In genomic region chr11:63549411-63549810, GRCh38 we compare ENCODE assay signal across 30 cellular contexts. TPM values are rescaled to one million over a fixed set of nuclear protein-coding genes. Genes with fewer than 3 reads are reported as not detected.
DNase-seq lines count a peak whose midpoint lies in the region; ATAC-seq and TF ChIP-seq lines count a peak whose summit lies in the region.
"Had no signal": no experiment of that assay in that cellular context is flagged by ENCODE, and none has a peak within 500 bp of the region (broad histone marks: within the 10 kb centered on the region; RNA-seq: fewer than 3 reads in every experiment).

No MANE protein-coding gene starts in this region.

- H3K27me3 Mint-ChIP-seq in CD4-positive, alpha-beta T cell = no peaks in the 10 kb centered on the region
- H3K27me3 Mint-ChIP-seq in activated naive CD8-positive, alpha-beta T cell treated with anti-CD3 and anti-CD28 coated beads, Interleukin-2, amount 50 U/mL, for 24 hours = no peaks in the 10 kb centered on the region
- H3K27me3 Mint-ChIP-seq in neural progenitor cell (ENCODE audit: insufficient read depth, low read depth) = peaks cover 7% of the 10 kb centered on the region
- H3K27me3 Mint-ChIP-seq in activated CD8-positive, alpha-beta memory T cell treated with anti-CD3 and anti-CD28 coated beads, Interleukin-2, amount 10 ng/mL, durations not matched to agents 7 days and 5 days = no peaks in the 10 kb centered on the region
- H3K27me3 Mint-ChIP-seq in activated T-helper 2 cell treated with anti-CD3 and anti-CD28 coated beads, Interferon-gamma antibody, Interleukin-2, Interleukin-4, amounts not matched to agents 10 μg/mL and 5 μg/mL and 100 μg/mL, durations not matched to agents 14 hours and 24 hours and 36 hours (ENCODE audit: low read depth) = no peaks in the 10 kb centered on the region
- H3K27me3 Mint-ChIP-seq: activated T-helper 17 cell treated with anti-CD3 and anti-CD28 coated beads, Interleukin-2, amount 50 U/mL, for 72 hours had no signal

- H3K4me1 Mint-ChIP-seq in CD4-positive, alpha-beta T cell (ENCODE audit: low read depth) = peaks cover 42% of the 10 kb centered on the region
- H3K4me1 Mint-ChIP-seq in activated naive CD8-positive, alpha-beta T cell treated with anti-CD3 and anti-CD28 coated beads, Interleukin-2, amount 50 U/mL, for 24 hours = peaks cover 35% of the 10 kb centered on the region
- peaks cover 18% of the 10 kb centered on the region for H3K4me1 Mint-ChIP-seq in neural progenitor cell
- peaks cover 41% of the 10 kb centered on the region for H3K4me1 Mint-ChIP-seq in activated CD8-positive, alpha-beta memory T cell treated with anti-CD3 and anti-CD28 coated beads, Interleukin-2, amount 10 ng/mL, durations not matched to agents 7 days and 5 days
- peaks cover 25% of the 10 kb centered on the region for H3K4me1 Mint-ChIP-seq in activated T-helper 2 cell treated with anti-CD3 and anti-CD28 coated beads, Interferon-gamma antibody, Interleukin-2, Interleukin-4, amounts not matched to agents 10 μg/mL and 5 μg/mL and 100 μg/mL, durations not matched to agents 14 hours and 24 hours and 36 hours (ENCODE audit: low read depth)

- no peaks in the 10 kb centered on the region for H3K9me3 ChIP-seq in CD4-positive, alpha-beta T cell (ENCODE audit: control insufficient read depth, low read length)
- H3K9me3 ChIP-seq in neural progenitor cell (ENCODE audit: low read depth) (no peaks in the 10 kb centered on the region), vagina (no peaks in the 10 kb centered on the region)
- H3K9me3 ChIP-seq: esophagus squamous epithelium, psoas muscle, SK-N-SH, suprapubic skin, uterus had no signal

- H3K79me2 ChIP-seq in neural progenitor cell (ENCODE audit: low read depth) = no peaks in the 10 kb centered on the region

- H3K27ac Mint-ChIP-seq in CD4-positive, alpha-beta T cell = peak overlapping the region; percentile 75
- H3K27ac Mint-ChIP-seq in activated naive CD8-positive, alpha-beta T cell treated with anti-CD3 and anti-CD28 coated beads, Interleukin-2, amount 50 U/mL, for 24 hours = peak overlapping the region; percentile 13
- H3K27ac Mint-ChIP-seq in neural progenitor cell = peak overlapping the region; percentile 2
- H3K27ac Mint-ChIP-seq in activated CD8-positive, alpha-beta memory T cell treated with anti-CD3 and anti-CD28 coated beads, Interleukin-2, amount 10 ng/mL, durations not matched to agents 7 days and 5 days = no peak overlapping the region
- no peak overlapping the region for H3K27ac Mint-ChIP-seq in activated T-helper 2 cell treated with anti-CD3 and anti-CD28 coated beads, Interferon-gamma antibody, Interleukin-2, Interleukin-4, amounts not matched to agents 10 μg/mL and 5 μg/mL and 100 μg/mL, durations not matched to agents 14 hours and 24 hours and 36 hours
- H3K27ac Mint-ChIP-seq: activated naive CD4-positive, alpha-beta T cell treated with anti-CD3 and anti-CD28 coated beads, Interleukin-2, amount 50 U/mL, for 72 hours; activated T-helper 17 cell treated with anti-CD3 and anti-CD28 coated beads, Interleukin-2, amount 50 U/mL, for 72 hours; mesothelial cell of epicardium; T-helper 2 cell treated with Interferon-gamma antibody and Interleukin-4, amounts not matched to agents 5 μg/mL and 100 μg/mL, for 36 hours had no signal

- intact Hi-C loops in CD4-positive, alpha-beta T cell (cut with DNase I, micrococcal nuclease) = loop anchor here in 1 of 2 experiments (5.0 kb wide), 1 partner anchor 83 kb away; no protein-coding TSS in a partner anchor
- intact Hi-C loops in head of caudate nucleus (cut with DNase I) = no loop called here
- intact Hi-C loops in activated T-helper 2 cell treated with anti-CD3 and anti-CD28 coated beads, Interferon-gamma antibody, Interleukin-2, Interleukin-4, amounts not matched to agents 10 μg/mL and 5 μg/mL and 100 μg/mL, durations not matched to agents 14 hours and 24 hours and 36 hours (cut with micrococcal nuclease) = no loop called here
- intact Hi-C loops in vagina (cut with DNase I) = no loop called here

- no peak for DNase-seq in CD4-positive, alpha-beta T cell
- DNase-seq in activated naive CD8-positive, alpha-beta T cell treated with anti-CD3 and anti-CD28 coated beads, Interleukin-2, amount 50 U/mL, for 24 hours = no peak
- DNase-seq in head of caudate nucleus (peak in 31 of 42 donors; percentile 30 to 75 (median 55)), neural progenitor cell (ENCODE audit: low spot score) (no peak), vagina (ENCODE audit: extremely low spot score in 2 of 2) (no peak), A172 (ENCODE audit: low spot score) (no peak)
- no peak for DNase-seq in activated CD8-positive, alpha-beta memory T cell treated with anti-CD3 and anti-CD28 coated beads, Interleukin-2, amount 10 ng/mL, durations not matched to agents 7 days and 5 days
- no peak for DNase-seq in activated T-helper 2 cell treated with anti-CD3 and anti-CD28 coated beads, Interferon-gamma antibody, Interleukin-2, Interleukin-4, amounts not matched to agents 10 μg/mL and 5 μg/mL and 100 μg/mL, durations not matched to agents 14 hours and 24 hours and 36 hours (ENCODE audit: low spot score)
- DNase-seq: activated CD4-positive, alpha-beta T cell treated with anti-CD3 and anti-CD28 coated beads, Interleukin-2, amount 50 U/mL, for 1 hour; activated CD8-positive, alpha-beta memory T cell treated with anti-CD3 and anti-CD28 coated beads, Interleukin-2, amount 50 U/mL, for 48 hours; DMS 273 treated with DMSO at 0.1 percent for 48 hours; effector memory CD4-positive, alpha-beta T cell; esophagus squamous epithelium; left ventricle myocardium superior; NCI-H1105; NCI-H2029 treated with DMSO at 0.1 percent for 48 hours; NCI-H82; psoas muscle; SK-N-SH; uterus had no signal

- no peak for TF ChIP-seq CTCF in CD4-positive, alpha-beta T cell (IDR thresholded peaks at IDR 0.05)
- TF ChIP-seq CTCF in neural progenitor cell (IDR thresholded peaks at IDR 0.05) (no peak), vagina (IDR thresholded peaks at IDR 0.05) (no peak)

- no peaks in the 10 kb centered on the region for H3K27me3 ChIP-seq in CD4-positive, alpha-beta T cell (ENCODE audit: control insufficient read depth, insufficient read depth, low read length)
- H3K27me3 ChIP-seq in neural progenitor cell (no peaks in the 10 kb centered on the region), vagina (no peaks in the 10 kb centered on the region)
- H3K27me3 ChIP-seq: esophagus squamous epithelium, suprapubic skin, uterus had no signal

- no peak overlapping the region for H3K27ac ChIP-seq in CD4-positive, alpha-beta T cell (ENCODE audit: low read depth, low read length)
- H3K27ac ChIP-seq in neural progenitor cell = no peak overlapping the region
- no peak overlapping the region for H3K27ac ChIP-seq in vagina
- H3K27ac ChIP-seq: esophagus squamous epithelium, psoas muscle, skin epidermis, suprapubic skin, uterus had no signal

- no peaks in the 10 kb centered on the region for H4K20me1 ChIP-seq in neural progenitor cell (ENCODE audit: low read depth)

- H3K36me3 Mint-ChIP-seq in CD4-positive, alpha-beta T cell (ENCODE audit: low read depth) = peaks cover 37% of the 10 kb centered on the region
- peaks cover 3% of the 10 kb centered on the region for H3K36me3 Mint-ChIP-seq in activated naive CD8-positive, alpha-beta T cell treated with anti-CD3 and anti-CD28 coated beads, Interleukin-2, amount 50 U/mL, for 24 hours (ENCODE audit: low read depth)
- H3K36me3 Mint-ChIP-seq in neural progenitor cell = no peaks in the 10 kb centered on the region
- H3K36me3 Mint-ChIP-seq in activated CD8-positive, alpha-beta memory T cell treated with anti-CD3 and anti-CD28 coated beads, Interleukin-2, amount 10 ng/mL, durations not matched to agents 7 days and 5 days = peaks cover 26% of the 10 kb centered on the region
- H3K36me3 Mint-ChIP-seq in activated T-helper 2 cell treated with anti-CD3 and anti-CD28 coated beads, Interferon-gamma antibody, Interleukin-2, Interleukin-4, amounts not matched to agents 10 μg/mL and 5 μg/mL and 100 μg/mL, durations not matched to agents 14 hours and 24 hours and 36 hours (ENCODE audit: low read depth) = peaks cover 34% of the 10 kb centered on the region
- H3K36me3 Mint-ChIP-seq: mesothelial cell of epicardium had no signal

- peak overlapping the region; percentile 56 for H3K4me3 Mint-ChIP-seq in CD4-positive, alpha-beta T cell
- H3K4me3 Mint-ChIP-seq in activated naive CD8-positive, alpha-beta T cell treated with anti-CD3 and anti-CD28 coated beads, Interleukin-2, amount 50 U/mL, for 24 hours = no peak overlapping the region
- H3K4me3 Mint-ChIP-seq in neural progenitor cell = no peak overlapping the region
- H3K4me3 Mint-ChIP-seq in activated CD8-positive, alpha-beta memory T cell treated with anti-CD3 and anti-CD28 coated beads, Interleukin-2, amount 10 ng/mL, durations not matched to agents 7 days and 5 days = no peak overlapping the region
- no peak overlapping the region for H3K4me3 Mint-ChIP-seq in activated T-helper 2 cell treated with anti-CD3 and anti-CD28 coated beads, Interferon-gamma antibody, Interleukin-2, Interleukin-4, amounts not matched to agents 10 μg/mL and 5 μg/mL and 100 μg/mL, durations not matched to agents 14 hours and 24 hours and 36 hours (ENCODE audit: low read depth)
- H3K4me3 Mint-ChIP-seq: activated T-helper 17 cell treated with anti-CD3 and anti-CD28 coated beads, Interleukin-2, amount 50 U/mL, for 72 hours; mesothelial cell of epicardium; T-helper 2 cell treated with Interferon-gamma antibody and Interleukin-4, amounts not matched to agents 5 μg/mL and 100 μg/mL, for 36 hours had no signal

- H3K4me1 ChIP-seq in neural progenitor cell = no peaks in the 10 kb centered on the region
- no peaks in the 10 kb centered on the region for H3K4me1 ChIP-seq in vagina
- H3K4me1 ChIP-seq: psoas muscle, suprapubic skin, uterus had no signal

- H3F3A ChIP-seq in neural progenitor cell (ENCODE audit: low read depth) = no peaks in the 10 kb centered on the region

- no peaks in the 10 kb centered on the region for H3K9me3 Mint-ChIP-seq in CD4-positive, alpha-beta T cell
- no peaks in the 10 kb centered on the region for H3K9me3 Mint-ChIP-seq in activated naive CD8-positive, alpha-beta T cell treated with anti-CD3 and anti-CD28 coated beads, Interleukin-2, amount 50 U/mL, for 24 hours
- H3K9me3 Mint-ChIP-seq in neural progenitor cell = no peaks in the 10 kb centered on the region
- H3K9me3 Mint-ChIP-seq in activated CD8-positive, alpha-beta memory T cell treated with anti-CD3 and anti-CD28 coated beads, Interleukin-2, amount 10 ng/mL, durations not matched to agents 7 days and 5 days (ENCODE audit: low read depth) = no peaks in the 10 kb centered on the region
- H3K9me3 Mint-ChIP-seq in activated T-helper 2 cell treated with anti-CD3 and anti-CD28 coated beads, Interferon-gamma antibody, Interleukin-2, Interleukin-4, amounts not matched to agents 10 μg/mL and 5 μg/mL and 100 μg/mL, durations not matched to agents 14 hours and 24 hours and 36 hours = no peaks in the 10 kb centered on the region
- H3K9me3 Mint-ChIP-seq: activated naive CD4-positive, alpha-beta T cell treated with anti-CD3 and anti-CD28 coated beads, Interleukin-2, amount 50 U/mL, for 72 hours; activated T-helper 17 cell treated with anti-CD3 and anti-CD28 coated beads, Interleukin-2, amount 50 U/mL, for 72 hours; IgD-negative memory B cell; mesothelial cell of epicardium; T-helper 2 cell treated with Interferon-gamma antibody and Interleukin-4, amounts not matched to agents 5 μg/mL and 100 μg/mL, for 36 hours had no signal

- H3K9ac ChIP-seq in neural progenitor cell = no peak overlapping the region
- H3K9ac ChIP-seq: SK-N-SH had no signal

- no peak overlapping the region for H3K4me2 ChIP-seq in neural progenitor cell
- H3K4me2 ChIP-seq: SK-N-SH had no signal

- CTCF ChIA-PET in CD4-positive, alpha-beta T cell (lab: Charles Lee) = no interaction called here
- CTCF ChIA-PET in activated CD8-positive, alpha-beta memory T cell treated with anti-CD3 and anti-CD28 coated beads, Interleukin-2, amount 10 ng/mL, durations not matched to agents 7 days and 5 days (lab: Charles Lee) = interaction anchor here (0.9 kb wide), 1 partner anchor 12 kb away, joined by 3 read pairs; no protein-coding TSS in a partner anchor

- no peak overlapping the region for H2AFZ ChIP-seq in neural progenitor cell (replicated peaks)

- H3K4me3 ChIP-seq in neural progenitor cell = no peak overlapping the region
- H3K4me3 ChIP-seq in vagina = no peak overlapping the region
- H3K4me3 ChIP-seq: esophagus squamous epithelium, psoas muscle, skin epidermis, suprapubic skin, uterus had no signal

- no peak for TF ChIP-seq POLR2A in vagina (IDR thresholded peaks at IDR 0.05)

- POLR2A ChIA-PET in CD4-positive, alpha-beta T cell (lab: Charles Lee) = interaction anchor here (1.4 to 6.5 kb wide), 3 partner anchors 12 to 25 kb away, joined by 4 to 86 read pairs (median 7); partner anchors contain the start of gene PLAAT4

- no peak for ATAC-seq in CD4-positive, alpha-beta T cell (ENCODE audit: poor library complexity)
- ATAC-seq in activated naive CD8-positive, alpha-beta T cell treated with anti-CD3 and anti-CD28 coated beads, Interleukin-2, amount 50 U/mL, for 24 hours = no peak
- ATAC-seq in activated CD8-positive, alpha-beta memory T cell treated with anti-CD3 and anti-CD28 coated beads, Interleukin-2, amount 10 ng/mL, durations not matched to agents 7 days and 5 days = no peak
- ATAC-seq: activated naive CD4-positive, alpha-beta T cell treated with anti-CD3 and anti-CD28 coated beads, Interleukin-2, amount 50 U/mL, for 72 hours; activated T-helper 17 cell treated with anti-CD3 and anti-CD28 coated beads, Interleukin-2, amount 50 U/mL, for 72 hours; left ventricle myocardium superior; psoas muscle had no signal

- no peaks in the 10 kb centered on the region for H3K36me3 ChIP-seq in neural progenitor cell
- no peaks in the 10 kb centered on the region for H3K36me3 ChIP-seq in vagina
- H3K36me3 ChIP-seq: suprapubic skin, uterus had no signal

RNA-seq across cellular contexts. Expression of gene PLAAT4, which starts 12.8 kb away (rescaled TPM):
- total RNA-seq in CD4-positive, alpha-beta T cell = 10 to 100 TPM; 80.4 to 82.4 TPM
- total RNA-seq in neural progenitor cell (ENCODE audit: low replicate concordance) (not detected in 2 replicates), vagina (43.5 TPM)
- total RNA-seq in activated CD8-positive, alpha-beta memory T cell treated with anti-CD3 and anti-CD28 coated beads, Interleukin-2, amount 10 ng/mL, durations not matched to agents 7 days and 5 days = 100 to 1,000 TPM in 1 of 2 experiments, 10 to 100 TPM in 1; 85.3 to 128 TPM
- 41.4 and 45.7 TPM in 2 replicates for total RNA-seq in activated T-helper 2 cell treated with anti-CD3 and anti-CD28 coated beads, Interferon-gamma antibody, Interleukin-2, Interleukin-4, amounts not matched to agents 10 μg/mL and 5 μg/mL and 100 μg/mL, durations not matched to agents 14 hours and 24 hours and 36 hours
- total RNA-seq in A172 (2014; rRNA removed; shearing (Covaris generic)) = 11.9 and 22.4 TPM in 2 replicates

RNA-seq across cellular contexts. Expression of gene PLAAT2, which starts 13.8 kb away (rescaled TPM):
- under 1 TPM; 0.34 to 0.49 TPM for total RNA-seq in CD4-positive, alpha-beta T cell
- total RNA-seq in neural progenitor cell (ENCODE audit: low replicate concordance) = not detected in 2 replicates
- 1 to 10 TPM in 1 of 2 experiments, under 1 TPM in 1; 0.73 to 1.3 TPM for total RNA-seq in activated CD8-positive, alpha-beta memory T cell treated with anti-CD3 and anti-CD28 coated beads, Interleukin-2, amount 10 ng/mL, durations not matched to agents 7 days and 5 days
- total RNA-seq in activated T-helper 2 cell treated with anti-CD3 and anti-CD28 coated beads, Interferon-gamma antibody, Interleukin-2, Interleukin-4, amounts not matched to agents 10 μg/mL and 5 μg/mL and 100 μg/mL, durations not matched to agents 14 hours and 24 hours and 36 hours = not detected in 2 replicates
- not detected for total RNA-seq in vagina
- total RNA-seq in A172 (2014; rRNA removed; shearing (Covaris generic)) = 0.28 TPM in 1 of 2 replicates, not detected in the other
- total RNA-seq: A673; activated naive CD4-positive, alpha-beta T cell treated with anti-CD3 and anti-CD28 coated beads, Interleukin-2, amount 50 U/mL, for 72 hours; activated T-helper 17 cell treated with anti-CD3 and anti-CD28 coated beads, Interleukin-2, amount 50 U/mL, for 72 hours; cerebellum; frontal cortex; left ventricle myocardium superior; mesothelial cell of epicardium; psoas muscle; suprapubic skin; uterus had no signal

RNA-seq across cellular contexts. Expression of gene LGALS12, which starts 43.5 kb away (rescaled TPM):
- total RNA-seq in CD4-positive, alpha-beta T cell = not detected
- total RNA-seq in neural progenitor cell (ENCODE audit: low replicate concordance) (not detected in 2 replicates), vagina (2.7 TPM)
- under 1 TPM; 0.23 to 0.29 TPM for total RNA-seq in activated CD8-positive, alpha-beta memory T cell treated with anti-CD3 and anti-CD28 coated beads, Interleukin-2, amount 10 ng/mL, durations not matched to agents 7 days and 5 days
- 1.1 and 1.4 TPM in 2 replicates for total RNA-seq in activated T-helper 2 cell treated with anti-CD3 and anti-CD28 coated beads, Interferon-gamma antibody, Interleukin-2, Interleukin-4, amounts not matched to agents 10 μg/mL and 5 μg/mL and 100 μg/mL, durations not matched to agents 14 hours and 24 hours and 36 hours
- not detected in 2 replicates for total RNA-seq in A172 (2014; rRNA removed; shearing (Covaris generic))
- total RNA-seq: A673; activated naive CD4-positive, alpha-beta T cell treated with anti-CD3 and anti-CD28 coated beads, Interleukin-2, amount 50 U/mL, for 72 hours; activated T-helper 17 cell treated with anti-CD3 and anti-CD28 coated beads, Interleukin-2, amount 50 U/mL, for 72 hours; cerebellum; esophagus squamous epithelium; frontal cortex; uterus had no signal

RNA-seq across cellular contexts. Expression of gene PLAAT5, which starts 58.4 kb away (rescaled TPM):
- under 1 TPM in 1 of 2 experiments, not detected in 1; 0.16 TPM for total RNA-seq in CD4-positive, alpha-beta T cell
- total RNA-seq in neural progenitor cell (ENCODE audit: low replicate concordance) (0.77 TPM in 1 of 2 replicates, not detected in the other), vagina (0.74 TPM)
- total RNA-seq in activated CD8-positive, alpha-beta memory T cell treated with anti-CD3 and anti-CD28 coated beads, Interleukin-2, amount 10 ng/mL, durations not matched to agents 7 days and 5 days = under 1 TPM; 0.19 to 0.26 TPM
- total RNA-seq in activated T-helper 2 cell treated with anti-CD3 and anti-CD28 coated beads, Interferon-gamma antibody, Interleukin-2, Interleukin-4, amounts not matched to agents 10 μg/mL and 5 μg/mL and 100 μg/mL, durations not matched to agents 14 hours and 24 hours and 36 hours = 0.64 and 0.80 TPM in 2 replicates
- not detected in 2 replicates for total RNA-seq in A172 (2014; rRNA removed; shearing (Covaris generic))
- total RNA-seq: A673; activated naive CD4-positive, alpha-beta T cell treated with anti-CD3 and anti-CD28 coated beads, Interleukin-2, amount 50 U/mL, for 72 hours had no signal

Comparison
In these comparisons a context has a peak if more than half of its experiments do, and no peak if none do; other contexts are left out.
1. DNase-seq: peak in head of caudate nucleus (31 of 42); none in CD4-positive, alpha-beta T cell (0 of 10), activated naive CD8-positive, alpha-beta T cell treated with anti-CD3 and anti-CD28 coated beads, Interleukin-2, amount 50 U/mL, for 24 hours (single experiment), neural progenitor cell (single experiment), activated CD8-positive, alpha-beta memory T cell treated with anti-CD3 and anti-CD28 coated beads, Interleukin-2, amount 10 ng/mL, durations not matched to agents 7 days and 5 days (single experiment), activated T-helper 2 cell treated with anti-CD3 and anti-CD28 coated beads, Interferon-gamma antibody, Interleukin-2, Interleukin-4, amounts not matched to agents 10 μg/mL and 5 μg/mL and 100 μg/mL, durations not matched to agents 14 hours and 24 hours and 36 hours (single experiment), vagina (0 of 2) and A172 (single experiment).
2. H3K27ac Mint-ChIP-seq: peak in CD4-positive, alpha-beta T cell (single experiment), activated naive CD8-positive, alpha-beta T cell treated with anti-CD3 and anti-CD28 coated beads, Interleukin-2, amount 50 U/mL, for 24 hours (single experiment) and neural progenitor cell (single experiment); none in activated CD8-positive, alpha-beta memory T cell treated with anti-CD3 and anti-CD28 coated beads, Interleukin-2, amount 10 ng/mL, durations not matched to agents 7 days and 5 days (single experiment) and activated T-helper 2 cell treated with anti-CD3 and anti-CD28 coated beads, Interferon-gamma antibody, Interleukin-2, Interleukin-4, amounts not matched to agents 10 μg/mL and 5 μg/mL and 100 μg/mL, durations not matched to agents 14 hours and 24 hours and 36 hours (single experiment).
3. RNA of gene PLAAT4, which starts 12.8 kb away (total RNA-seq): 85.3 to 128 TPM in activated CD8-positive, alpha-beta memory T cell treated with anti-CD3 and anti-CD28 coated beads, Interleukin-2, amount 10 ng/mL, durations not matched to agents 7 days and 5 days, 80.4 to 82.4 TPM in CD4-positive, alpha-beta T cell, 43.5 TPM in vagina (single experiment), 41.4 to 45.7 TPM in activated T-helper 2 cell treated with anti-CD3 and anti-CD28 coated beads, Interferon-gamma antibody, Interleukin-2, Interleukin-4, amounts not matched to agents 10 μg/mL and 5 μg/mL and 100 μg/mL, durations not matched to agents 14 hours and 24 hours and 36 hours and 11.9 to 22.4 TPM in A172; not detected in neural progenitor cell; every median in the first group is over 10 times any median in the second.